ENCODE assay signal across 13 cellular contexts in the genomic region with DNA sequence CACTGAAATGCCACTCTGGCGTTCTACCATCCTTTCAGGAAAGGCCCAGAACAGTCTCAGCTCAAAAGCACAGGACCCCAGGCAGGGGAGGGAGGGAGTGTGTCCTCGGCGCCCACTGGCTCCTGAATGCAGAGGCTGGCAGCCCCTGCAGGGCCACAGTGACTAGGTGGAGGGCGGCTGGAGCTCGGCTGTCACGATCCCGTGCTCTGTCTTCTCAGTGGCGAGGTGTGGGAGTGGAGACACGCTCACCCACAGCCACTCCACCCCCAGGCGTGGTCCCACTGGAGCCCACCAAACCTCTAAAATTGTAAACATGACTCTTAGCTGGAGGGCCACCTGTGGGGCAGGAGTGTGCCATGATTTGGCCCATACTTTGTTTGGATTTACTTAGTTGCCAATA. TPM values are rescaled to one million over a fixed set of nuclear protein-coding genes. Genes with fewer than 3 reads are reported as not detected.
A peak's percentile ranks its signal among the peaks of the same experiment; 100 is the strongest.
DNase-seq lines count a peak whose midpoint lies in the region; ATAC-seq and TF ChIP-seq lines count a peak whose summit lies in the region.
"Had no signal": no experiment of that assay in that cellular context is flagged by ENCODE, and none has a peak within 500 bp of the region (broad histone marks: within the 10 kb centered on the region; RNA-seq: fewer than 3 reads in every experiment).

No MANE protein-coding gene starts in this region.

- no peak overlapping the region for H2BK5ac ChIP-seq in neuronal stem cell (ENCODE audit: low read length)

- DNase-seq in SK-N-SH (peak; percentile 21), neuronal stem cell (ENCODE audit: low spot score) (no peak)
- DNase-seq: 8988T; C1 segment of cervical spinal cord; CD4-positive, alpha-beta memory T cell; DMS79 had no signal

- H4K20me1 ChIP-seq in SK-N-SH (ENCODE audit: insufficient read depth), result no peaks in the 10 kb centered on the region

- no peak overlapping the region for H3K4ac ChIP-seq in neuronal stem cell (ENCODE audit: low read length)

- POLR2A ChIA-PET in SK-N-SH (lab: Yijun Ruan, JAX), result interaction anchor here (1.0 kb wide), 1 partner anchor 8 kb away, joined by 3 read pairs; no protein-coding TSS in a partner anchor

- H2BK15ac ChIP-seq in neuronal stem cell (ENCODE audit: low read length), result no peak overlapping the region

- H4K91ac ChIP-seq in neuronal stem cell (ENCODE audit: low read depth, low read length, poor library complexity), result no peak overlapping the region

- H3K4me2 ChIP-seq in SK-N-SH, result no peak overlapping the region
- no peak overlapping the region for H3K4me2 ChIP-seq in neuronal stem cell (ENCODE audit: insufficient read depth, low read length, poor library complexity, severe bottlenecking)
- H3K4me2 ChIP-seq: GM23338 had no signal

- peak overlapping the region; percentile 84 for H2AK5ac ChIP-seq in neuronal stem cell (ENCODE audit: low read depth, low read length)

- H3K79me2 ChIP-seq in SK-N-SH (ENCODE audit: insufficient read depth), result no peaks in the 10 kb centered on the region

- peak overlapping the region; percentile 63 for H2BK12ac ChIP-seq in neuronal stem cell (ENCODE audit: low read length)

- no peaks in the 10 kb centered on the region for H3K9me3 ChIP-seq in SK-N-SH
- H3K9me3 ChIP-seq in neuronal stem cell (replicated peaks in 1 of 2; ENCODE audit: control insufficient read depth in 2 of 2, insufficient read depth in 1 of 2, low read depth in 1 of 2, low read length in 2 of 2), result no peaks in the 10 kb centered on the region

- H2BK120ac ChIP-seq in neuronal stem cell (ENCODE audit: low read depth, low read length), result no peak overlapping the region

- WGBS in SK-N-SH (ENCODE audit: low lambda C conversion rate), result 98% methylated on average over 7 of the region's 10 CpGs
- no CpG with 5 or more reads among the region's 10 CpGs for WGBS in neuronal stem cell (ENCODE audit: extremely low coverage in 2 of 2, insufficient read length in 2 of 2, insufficient replicate concordance in 1 of 2), 2 donors

- ATAC-seq in SK-N-SH treated with all-trans-retinoic acid at 6 μM for 48 hours, result no peak
- ATAC-seq in HG03097 (IDR thresholded peaks at IDR 0.05; ENCODE audit: low FRiP score, unreplicated experiment), result no peak
- ATAC-seq in HG02981 (IDR thresholded peaks at IDR 0.05; ENCODE audit: unreplicated experiment), result no peak
- ATAC-seq: GM12878, GM23338 had no signal

- TF ChIP-seq RAD21 in SK-N-SH (IDR thresholded peaks at IDR 0.05; ENCODE audit: low read length), result no peak

- H3K4me3 ChIP-seq in SK-N-SH (ENCODE audit: low read depth in 2 of 2, low read length in 1 of 2), result no peak overlapping the region
- no peak overlapping the region for H3K4me3 ChIP-seq in neuronal stem cell (ENCODE audit: low read length in 2 of 2)
- H3K4me3 ChIP-seq: GM12878, GM23338 had no signal

- H3K9me2 ChIP-seq in SK-N-SH, result no peaks in the 10 kb centered on the region

- no peaks in the 10 kb centered on the region for H3K27me3 ChIP-seq in SK-N-SH (ENCODE audit: insufficient read depth)
- no peaks in the 10 kb centered on the region for H3K27me3 ChIP-seq in neuronal stem cell (ENCODE audit: control insufficient read depth in 3 of 3, insufficient read depth in 3 of 3, low read depth in 1 of 3, low read length in 3 of 3)

- peak overlapping the region; percentile 64 for H3K18ac ChIP-seq in neuronal stem cell (ENCODE audit: low read length)

- H3K23ac ChIP-seq in neuronal stem cell (ENCODE audit: low read depth, low read length, poor library complexity), result no peak overlapping the region

- H4K8ac ChIP-seq in neuronal stem cell (ENCODE audit: low read depth, low read length), result no peak overlapping the region

- H3K14ac ChIP-seq in neuronal stem cell (ENCODE audit: low read length), result peak overlapping the region; percentile 94

- H3F3A ChIP-seq in SK-N-SH (replicated peaks; ENCODE audit: insufficient read depth), result peaks cover 7% of the 10 kb centered on the region

- TF ChIP-seq CTCF in SK-N-SH (IDR thresholded peaks at IDR 0.05) (no peak), 22Rv1 (IDR thresholded peaks at IDR 0.05) (no peak), VCaP (conservative IDR thresholded peaks at IDR 0.05) (no peak)

- H3K79me1 ChIP-seq in neuronal stem cell (ENCODE audit: low read depth, low read length), result peaks cover 3% of the 10 kb centered on the region

- TF ChIP-seq EP300 in SK-N-SH (IDR thresholded peaks at IDR 0.05; ENCODE audit: borderline replicate concordance in 1 of 2, low read depth in 1 of 2, low read length in 1 of 2), result no peak

- H3K27ac ChIP-seq in SK-N-SH (ENCODE audit: low read depth in 2 of 2, low read length in 1 of 2) (no peak overlapping the region), 22Rv1 (peak overlapping the region; percentile 97), VCaP (peak overlapping the region; percentile 99), neuronal stem cell (replicated peaks; ENCODE audit: low read length) (no peak overlapping the region)

- CTCF ChIA-PET in SK-N-SH (lab: Yijun Ruan, JAX), result interaction anchor here (0.9 to 2.0 kb wide), 5 partner anchors 35 to 155 kb away, joined by 3 to 9 read pairs (median 3); a partner anchor contains a TSS

- H2AFZ ChIP-seq in SK-N-SH (ENCODE audit: low read depth) (no peak overlapping the region), neuronal stem cell (ENCODE audit: low read length) (no peak overlapping the region)
- H2AFZ ChIP-seq: GM23338 had no signal

- H3K4me1 ChIP-seq in SK-N-SH (ENCODE audit: control insufficient read depth in 1 of 2, insufficient read depth in 2 of 2, low read depth in 1 of 2, low read length in 1 of 2) (no peaks in the 10 kb centered on the region), neuronal stem cell (ENCODE audit: control insufficient read depth in 2 of 2, insufficient read depth in 1 of 2, low read depth in 1 of 2, low read length in 2 of 2) (peaks cover 21 to 22% of the 10 kb centered on the region in 2 donors)

- no peak overlapping the region for H3K9ac ChIP-seq in SK-N-SH
- H3K9ac ChIP-seq in neuronal stem cell (ENCODE audit: low read depth, low read length, poor library complexity), result peak overlapping the region; percentile 21

- H3K36me3 ChIP-seq in SK-N-SH (replicated peaks in 1 of 2; ENCODE audit: control insufficient read depth in 1 of 2, insufficient read depth in 2 of 2, low read length in 1 of 2) (peaks cover 13 to 18% of the 10 kb centered on the region in 2 experiments), neuronal stem cell (replicated peaks in 1 of 2; ENCODE audit: control insufficient read depth in 2 of 2, insufficient read depth in 2 of 2, low read length in 2 of 2) (peaks cover 8 to 20% of the 10 kb centered on the region in 2 donors)

TF ChIP-seq in SK-N-SH, 30 proteins besides CTCF, POLR2A, EP300 and RAD21 (continues in another document):
- TF ChIP-seq, protein P1, sequence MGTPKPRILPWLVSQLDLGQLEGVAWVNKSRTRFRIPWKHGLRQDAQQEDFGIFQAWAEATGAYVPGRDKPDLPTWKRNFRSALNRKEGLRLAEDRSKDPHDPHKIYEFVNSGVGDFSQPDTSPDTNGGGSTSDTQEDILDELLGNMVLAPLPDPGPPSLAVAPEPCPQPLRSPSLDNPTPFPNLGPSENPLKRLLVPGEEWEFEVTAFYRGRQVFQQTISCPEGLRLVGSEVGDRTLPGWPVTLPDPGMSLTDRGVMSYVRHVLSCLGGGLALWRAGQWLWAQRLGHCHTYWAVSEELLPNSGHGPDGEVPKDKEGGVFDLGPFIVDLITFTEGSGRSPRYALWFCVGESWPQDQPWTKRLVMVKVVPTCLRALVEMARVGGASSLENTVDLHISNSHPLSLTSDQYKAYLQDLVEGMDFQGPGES (IDR thresholded peaks at IDR 0.05; ENCODE audit: low read depth, low read length), result no peak
- TF ChIP-seq, protein P2, sequence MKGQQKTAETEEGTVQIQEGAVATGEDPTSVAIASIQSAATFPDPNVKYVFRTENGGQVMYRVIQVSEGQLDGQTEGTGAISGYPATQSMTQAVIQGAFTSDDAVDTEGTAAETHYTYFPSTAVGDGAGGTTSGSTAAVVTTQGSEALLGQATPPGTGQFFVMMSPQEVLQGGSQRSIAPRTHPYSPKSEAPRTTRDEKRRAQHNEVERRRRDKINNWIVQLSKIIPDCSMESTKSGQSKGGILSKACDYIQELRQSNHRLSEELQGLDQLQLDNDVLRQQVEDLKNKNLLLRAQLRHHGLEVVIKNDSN (IDR thresholded peaks at IDR 0.05; ENCODE audit: borderline replicate concordance, low read depth), result no peak
- TF ChIP-seq TEAD4 (IDR thresholded peaks at IDR 0.05; ENCODE audit: borderline replicate concordance, insufficient read depth) (no peak), NRF1 (IDR thresholded peaks at IDR 0.05; ENCODE audit: low read depth, low read length) (no peak)

TF ChIP-seq in SK-N-SH treated with all-trans-retinoic acid at 6 μM for 48 hours, 23 proteins besides CTCF, POLR2A, EP300 and RAD21 (continues in another document):
- TF ChIP-seq CSDC2 (CRISPR knock-in tag; IDR thresholded peaks at IDR 0.05) (no peak), ZFP3 (CRISPR knock-in tag; IDR thresholded peaks at IDR 0.05) (no peak), ZFP30 (CRISPR knock-in tag; IDR thresholded peaks at IDR 0.05) (no peak)
- TF ChIP-seq, protein P3, sequence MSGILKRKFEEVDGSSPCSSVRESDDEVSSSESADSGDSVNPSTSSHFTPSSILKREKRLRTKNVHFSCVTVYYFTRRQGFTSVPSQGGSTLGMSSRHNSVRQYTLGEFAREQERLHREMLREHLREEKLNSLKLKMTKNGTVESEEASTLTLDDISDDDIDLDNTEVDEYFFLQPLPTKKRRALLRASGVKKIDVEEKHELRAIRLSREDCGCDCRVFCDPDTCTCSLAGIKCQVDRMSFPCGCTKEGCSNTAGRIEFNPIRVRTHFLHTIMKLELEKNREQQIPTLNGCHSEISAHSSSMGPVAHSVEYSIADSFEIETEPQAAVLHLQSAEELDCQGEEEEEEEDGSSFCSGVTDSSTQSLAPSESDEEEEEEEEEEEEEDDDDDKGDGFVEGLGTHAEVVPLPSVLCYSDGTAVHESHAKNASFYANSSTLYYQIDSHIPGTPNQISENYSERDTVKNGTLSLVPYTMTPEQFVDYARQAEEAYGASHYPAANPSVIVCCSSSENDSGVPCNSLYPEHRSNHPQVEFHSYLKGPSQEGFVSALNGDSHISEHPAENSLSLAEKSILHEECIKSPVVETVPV (CRISPR knock-in tag; IDR thresholded peaks at IDR 0.05), result no peak

RNA-seq across cellular contexts. Expression of a gene that starts 16.4 kb away (rescaled TPM):
- 28.1 and 55.1 TPM in 2 replicates for polyA plus RNA-seq in SK-N-SH (2012; rRNA removed)
- 15.2 and 34.0 TPM in 2 replicates for polyA plus RNA-seq in SK-N-SH (2012; cell fraction: cytosol; rRNA removed)
- polyA plus RNA-seq in SK-N-SH (2012; cell fraction: nucleus; rRNA removed), result 174 and 219 TPM in 2 replicates
- 128 TPM for polyA plus RNA-seq in neuronal stem cell (2013, experiment 1 of 2)
- polyA plus RNA-seq in neuronal stem cell (2013, experiment 2 of 2), result 131 TPM

RNA-seq across cellular contexts. Expression of a gene that starts 48.8 kb away (rescaled TPM):
- polyA plus RNA-seq in SK-N-SH (2012; rRNA removed), result 144 and 163 TPM in 2 replicates
- polyA plus RNA-seq in SK-N-SH (2012; cell fraction: cytosol; rRNA removed), result 57.9 and 78.7 TPM in 2 replicates
- polyA plus RNA-seq in SK-N-SH (2012; cell fraction: nucleus; rRNA removed), result 1,198 and 1,537 TPM in 2 replicates
- polyA plus RNA-seq in neuronal stem cell (2013, experiment 1 of 2), result 33.5 TPM
- polyA plus RNA-seq in neuronal stem cell (2013, experiment 2 of 2), result 31.8 TPM

Comparison
In these comparisons a context has a peak if more than half of its experiments do, and no peak if none do; other contexts are left out.
1. H3K27ac ChIP-seq: peak in 22Rv1 (single experiment) and VCaP (single experiment); none in SK-N-SH (0 of 2) and neuronal stem cell (single experiment).